In the genomic region with DNA sequence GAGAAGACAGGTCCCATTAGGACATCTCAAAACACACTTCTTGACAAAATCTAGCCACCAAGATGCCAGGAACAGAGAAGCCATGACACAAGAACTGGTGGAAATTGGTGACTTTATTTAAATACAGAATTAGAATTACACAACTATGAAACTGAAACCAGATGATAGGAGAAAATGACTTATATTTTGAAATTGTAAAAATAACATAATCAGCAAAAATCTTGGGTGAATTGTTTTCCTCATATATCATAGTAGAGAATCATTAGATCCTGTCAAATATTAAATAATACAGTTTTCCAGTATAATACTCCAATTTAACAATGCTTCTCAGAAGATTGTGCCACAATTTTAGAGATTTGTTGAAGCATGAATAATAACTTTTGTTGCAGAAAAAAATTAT, we compare ENCODE assay signal across 14 cellular contexts.
"Had no signal": no experiment of that assay in that cellular context is flagged by ENCODE, and none has a peak within 500 bp of the region (broad histone marks: within the 10 kb centered on the region; RNA-seq: fewer than 3 reads in every experiment).

No MANE protein-coding gene starts in this region.

- ATAC-seq: activated CD4-positive, CD25-positive, alpha-beta regulatory T cell treated with anti-CD3 and anti-CD28 coated beads, Interleukin-2, amount 50 U/mL, for 24 hours; heart right ventricle; naive thymus-derived CD4-positive, alpha-beta T cell had no signal

- H3K36me3 Mint-ChIP-seq: naive thymus-derived CD4-positive, alpha-beta T cell had no signal

- H3K36me3 ChIP-seq: colonic mucosa, heart right ventricle, right atrium auricular region, tibial artery had no signal

- H3K27me3 ChIP-seq: colonic mucosa, heart right ventricle, right atrium auricular region, tibial artery had no signal

- H3K27ac ChIP-seq: colonic mucosa, heart right ventricle, right atrium auricular region, tibial artery had no signal

- H3K4me3 Mint-ChIP-seq: naive thymus-derived CD4-positive, alpha-beta T cell had no signal

- H3K27ac Mint-ChIP-seq: naive thymus-derived CD4-positive, alpha-beta T cell had no signal

- H3K4me3 ChIP-seq: colonic mucosa, heart right ventricle, right atrium auricular region, tibial artery had no signal

- H3K4me1 ChIP-seq: colonic mucosa, right atrium auricular region had no signal

- DNase-seq: activated naive CD4-positive, alpha-beta T cell treated with anti-CD3 and anti-CD28 coated beads, Interleukin-2, amount 50 U/mL, for 16 hours; activated T-cell treated with anti-CD3 and anti-CD28 coated beads, Interleukin-2, amount 50 U/mL, for 1 hour; caudate nucleus; colonic mucosa; foreskin melanocyte; heart right ventricle; mammary epithelial cell; naive thymus-derived CD4-positive, alpha-beta T cell; small intestine; tibial artery had no signal

- FAIRE-seq: endothelial cell of umbilical vein, islet of Langerhans, small intestine had no signal

- H3K9me3 ChIP-seq: colonic mucosa, right atrium auricular region, tibial artery had no signal
